ENCODE assay signal across 8 cellular contexts in the genomic region with DNA sequence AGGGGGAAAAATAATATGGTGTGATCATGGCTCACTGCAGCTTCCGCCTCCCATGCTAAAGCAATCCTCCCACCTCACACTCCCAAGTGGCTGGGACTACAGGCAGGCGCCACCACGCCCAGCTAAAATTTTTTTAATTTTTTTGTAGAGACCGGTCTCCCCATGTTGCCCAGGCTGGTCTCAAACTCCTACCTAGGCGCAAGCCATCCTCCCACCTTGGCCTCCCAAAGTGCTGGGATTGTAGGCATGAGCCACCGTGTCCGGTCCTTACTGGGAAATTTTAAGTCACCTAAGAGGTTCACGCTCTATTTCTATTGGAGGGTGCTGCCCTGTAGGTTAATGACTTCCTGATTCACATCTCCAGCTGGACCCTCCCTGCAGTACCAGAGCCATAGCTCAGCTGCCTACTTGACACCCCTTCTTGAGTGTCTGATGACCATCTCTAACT. TPM values are rescaled to one million over a fixed set of nuclear protein-coding genes. Genes with fewer than 3 reads are reported as not detected.
DNase-seq lines count a peak whose midpoint lies in the region; ATAC-seq lines count a peak whose summit lies in the region.

No MANE protein-coding gene starts in this region.

- ATAC-seq in HG02678 (IDR thresholded peaks at IDR 0.05; ENCODE audit: unreplicated experiment) (no peak), GM18519 (IDR thresholded peaks at IDR 0.05; ENCODE audit: low FRiP score, unreplicated experiment) (no peak), HG03520 (IDR thresholded peaks at IDR 0.05; ENCODE audit: unreplicated experiment) (no peak)

- peak overlapping the region; percentile 98 for H3K4me3 Mint-ChIP-seq in activated T-helper 1 cell treated with anti-CD3 and anti-CD28 coated beads, Interleukin-12 subunit alpha, Interleukin-12 subunit beta, Interleukin-2, Interleukin-4 antibody, amounts not matched to agents 30 ng/mL and 10 ng/mL and 1 ng/mL, durations not matched to agents 14 hours and 24 hours and 36 hours
- peak overlapping the region; percentile 90 for H3K4me3 Mint-ChIP-seq in stimulated activated naive CD8-positive, alpha-beta T cell treated with anti-CD3 and anti-CD28 coated beads, Interleukin-15, Interleukin-2, amounts not matched to agents 100 ng/mL and 50 ng/mL, for 24 hours

- H3K27me3 Mint-ChIP-seq in activated T-helper 1 cell treated with anti-CD3 and anti-CD28 coated beads, Interleukin-12 subunit alpha, Interleukin-12 subunit beta, Interleukin-2, Interleukin-4 antibody, amounts not matched to agents 30 ng/mL and 10 ng/mL and 1 ng/mL, durations not matched to agents 14 hours and 24 hours and 36 hours (ENCODE audit: insufficient read depth) = no peaks in the 10 kb centered on the region
- no peaks in the 10 kb centered on the region for H3K27me3 Mint-ChIP-seq in stimulated activated naive CD8-positive, alpha-beta T cell treated with anti-CD3 and anti-CD28 coated beads, Interleukin-15, Interleukin-2, amounts not matched to agents 100 ng/mL and 50 ng/mL, for 24 hours

- H3K9me3 Mint-ChIP-seq in activated T-helper 1 cell treated with anti-CD3 and anti-CD28 coated beads, Interleukin-12 subunit alpha, Interleukin-12 subunit beta, Interleukin-2, Interleukin-4 antibody, amounts not matched to agents 30 ng/mL and 10 ng/mL and 1 ng/mL, durations not matched to agents 14 hours and 24 hours and 36 hours = no peaks in the 10 kb centered on the region
- no peaks in the 10 kb centered on the region for H3K9me3 Mint-ChIP-seq in stimulated activated naive CD8-positive, alpha-beta T cell treated with anti-CD3 and anti-CD28 coated beads, Interleukin-15, Interleukin-2, amounts not matched to agents 100 ng/mL and 50 ng/mL, for 24 hours

- peaks cover 29% of the 10 kb centered on the region for H3K4me1 Mint-ChIP-seq in activated T-helper 1 cell treated with anti-CD3 and anti-CD28 coated beads, Interleukin-12 subunit alpha, Interleukin-12 subunit beta, Interleukin-2, Interleukin-4 antibody, amounts not matched to agents 30 ng/mL and 10 ng/mL and 1 ng/mL, durations not matched to agents 14 hours and 24 hours and 36 hours (ENCODE audit: low read depth)
- H3K4me1 Mint-ChIP-seq in stimulated activated naive CD8-positive, alpha-beta T cell treated with anti-CD3 and anti-CD28 coated beads, Interleukin-15, Interleukin-2, amounts not matched to agents 100 ng/mL and 50 ng/mL, for 24 hours (ENCODE audit: low read depth) = peaks cover 51% of the 10 kb centered on the region

- H3K27me3 ChIP-seq in ACC112 (ENCODE audit: insufficient read depth, low read length) = no peaks in the 10 kb centered on the region
- H3K27me3 ChIP-seq in HUES48 (ENCODE audit: control insufficient read depth, insufficient read depth, low read length) = no peaks in the 10 kb centered on the region

- H3K9ac ChIP-seq in HUES48 (ENCODE audit: low read depth, low read length) = peak overlapping the region; percentile 71; the same call in 1 of the 2 replicates

- H3K4me3 ChIP-seq in ACC112 (ENCODE audit: low read depth, low read length) = peak overlapping the region; percentile 96
- peak overlapping the region; percentile 90 for H3K4me3 ChIP-seq in HUES48 (ENCODE audit: low read depth, low read length)
- peak overlapping the region; percentile 100; the same call in 1 of the 2 replicates for H3K4me3 ChIP-seq in iPS-18c (ENCODE audit: insufficient read depth, low read depth, low read length)

- intact Hi-C loops in activated T-helper 1 cell treated with anti-CD3 and anti-CD28 coated beads, Interleukin-12 subunit alpha, Interleukin-12 subunit beta, Interleukin-2, Interleukin-4 antibody, amounts not matched to agents 30 ng/mL and 10 ng/mL and 1 ng/mL, durations not matched to agents 14 hours and 24 hours and 36 hours (cut with micrococcal nuclease) = loop anchor here (1.0 to 5.0 kb wide), 6 partner anchors 29 to 430 kb away; a partner anchor contains a TSS

- no peak for DNase-seq in activated T-helper 1 cell treated with anti-CD3 and anti-CD28 coated beads, Interleukin-12 subunit alpha, Interleukin-12 subunit beta, Interleukin-2, Interleukin-4 antibody, amounts not matched to agents 30 ng/mL and 10 ng/mL and 1 ng/mL, durations not matched to agents 14 hours and 24 hours and 36 hours (ENCODE audit: low spot score)

- H3K4me1 ChIP-seq in ACC112 (ENCODE audit: control insufficient read depth, insufficient read depth, low read length, unreplicated experiment) (peaks cover 7% of the 10 kb centered on the region), HUES48 (ENCODE audit: control insufficient read depth, insufficient read depth, low read length) (peaks cover 5% of the 10 kb centered on the region; the same call in 1 of the 2 replicates)

- H3K36me3 ChIP-seq in ACC112 (ENCODE audit: insufficient read depth, low read length) (peaks cover 3% of the 10 kb centered on the region; the same call in 1 of the 2 replicates), HUES48 (ENCODE audit: control insufficient read depth, insufficient read depth, low read length) (peaks cover under 1% of the 10 kb centered on the region; the same call in 1 of the 2 replicates)

- no peaks in the 10 kb centered on the region for H3K9me3 ChIP-seq in HUES48 (ENCODE audit: control insufficient read depth, insufficient read depth, low read length)
- no peaks in the 10 kb centered on the region for H3K9me3 ChIP-seq in iPS-18c (ENCODE audit: control insufficient read depth, insufficient read depth, low read length)

- H3K27ac ChIP-seq in ACC112 (ENCODE audit: low read depth, low read length) = no peak overlapping the region
- H3K27ac ChIP-seq in HUES48 (ENCODE audit: low read depth, low read length) = no peak overlapping the region

- H2AFZ ChIP-seq in ACC112 (ENCODE audit: low read length, unreplicated experiment) = peak overlapping the region; percentile 93

- H3K27ac Mint-ChIP-seq in activated T-helper 1 cell treated with anti-CD3 and anti-CD28 coated beads, Interleukin-12 subunit alpha, Interleukin-12 subunit beta, Interleukin-2, Interleukin-4 antibody, amounts not matched to agents 30 ng/mL and 10 ng/mL and 1 ng/mL, durations not matched to agents 14 hours and 24 hours and 36 hours = peak overlapping the region; percentile 91
- peak overlapping the region; percentile 92 for H3K27ac Mint-ChIP-seq in stimulated activated naive CD8-positive, alpha-beta T cell treated with anti-CD3 and anti-CD28 coated beads, Interleukin-15, Interleukin-2, amounts not matched to agents 100 ng/mL and 50 ng/mL, for 24 hours

- peaks cover 47% of the 10 kb centered on the region for H3K79me2 ChIP-seq in ACC112 (ENCODE audit: control insufficient read depth, insufficient read depth, low read length, unreplicated experiment)

- H3K36me3 Mint-ChIP-seq in activated T-helper 1 cell treated with anti-CD3 and anti-CD28 coated beads, Interleukin-12 subunit alpha, Interleukin-12 subunit beta, Interleukin-2, Interleukin-4 antibody, amounts not matched to agents 30 ng/mL and 10 ng/mL and 1 ng/mL, durations not matched to agents 14 hours and 24 hours and 36 hours (ENCODE audit: low read depth) = peaks cover 2% of the 10 kb centered on the region
- H3K36me3 Mint-ChIP-seq in stimulated activated naive CD8-positive, alpha-beta T cell treated with anti-CD3 and anti-CD28 coated beads, Interleukin-15, Interleukin-2, amounts not matched to agents 100 ng/mL and 50 ng/mL, for 24 hours (ENCODE audit: low read depth) = peaks cover 9% of the 10 kb centered on the region

RNA-seq across cellular contexts. Expression of a gene that starts 0.6 kb away (rescaled TPM):
- total RNA-seq in activated T-helper 1 cell treated with anti-CD3 and anti-CD28 coated beads, Interleukin-12 subunit alpha, Interleukin-12 subunit beta, Interleukin-2, Interleukin-4 antibody, amounts not matched to agents 30 ng/mL and 10 ng/mL and 1 ng/mL, durations not matched to agents 14 hours and 24 hours and 36 hours = 46.0 and 49.1 TPM in 2 replicates

RNA-seq across cellular contexts. Expression of a gene that starts 41.6 kb away (rescaled TPM):
- total RNA-seq in activated T-helper 1 cell treated with anti-CD3 and anti-CD28 coated beads, Interleukin-12 subunit alpha, Interleukin-12 subunit beta, Interleukin-2, Interleukin-4 antibody, amounts not matched to agents 30 ng/mL and 10 ng/mL and 1 ng/mL, durations not matched to agents 14 hours and 24 hours and 36 hours = 0.76 and 0.91 TPM in 2 replicates
